ENCODE assay signal across 18 cellular contexts in genomic region chr5:96821260-96821916, GRCh38. TPM values are rescaled to one million over a fixed set of nuclear protein-coding genes. Genes with fewer than 3 reads are reported as not detected.
A peak's percentile ranks its signal among the peaks of the same experiment; 100 is the strongest.
DNase-seq lines count a peak whose midpoint lies in the region; ATAC-seq and TF ChIP-seq lines count a peak whose summit lies in the region.
"Had no signal": no experiment of that assay in that cellular context is flagged by ENCODE, and none has a peak within 500 bp of the region (broad histone marks: within the 10 kb centered on the region; RNA-seq: fewer than 3 reads in every experiment).

No MANE protein-coding gene starts in this region.

- CTCF ChIA-PET in SK-N-SH (lab: Yijun Ruan, JAX), result interaction anchor here (1.0 to 1.3 kb wide), 2 partner anchors 10 to 47 kb away, joined by 3 read pairs; no protein-coding TSS in a partner anchor

- H4K20me1 ChIP-seq in SK-N-SH (ENCODE audit: insufficient read depth) (no peaks in the 10 kb centered on the region), Loucy (ENCODE audit: insufficient read depth, low read length, poor library complexity, severe bottlenecking) (no peaks in the 10 kb centered on the region)

- H3K9me2 ChIP-seq in SK-N-SH (no peaks in the 10 kb centered on the region), Loucy (replicated peaks; ENCODE audit: low read depth, low read length) (no peaks in the 10 kb centered on the region)

- H3K9me3 Mint-ChIP-seq in endodermal cell, result no peaks in the 10 kb centered on the region
- no peaks in the 10 kb centered on the region for H3K9me3 Mint-ChIP-seq in stimulated activated naive B cell treated with anti-CD40 and anti-IgM and Interleukin-4, amounts not matched to agents 10 μg/mL and 1 μg/mL and 100 μg/mL, for 72 hours
- H3K9me3 Mint-ChIP-seq: activated CD4-positive, alpha-beta memory T cell treated with anti-CD3 and anti-CD28 coated beads for 36 hours; neural crest cell; type B pancreatic cell had no signal

- H3K4me3 Mint-ChIP-seq in endodermal cell, result no peak overlapping the region
- H3K4me3 Mint-ChIP-seq in stimulated activated naive B cell treated with anti-CD40 and anti-IgM and Interleukin-4, amounts not matched to agents 10 μg/mL and 1 μg/mL and 100 μg/mL, for 72 hours, result no peak overlapping the region
- H3K4me3 Mint-ChIP-seq: activated CD4-positive, alpha-beta memory T cell treated with anti-CD3 and anti-CD28 coated beads for 36 hours; neural crest cell; type B pancreatic cell had no signal

- H3K4me1 Mint-ChIP-seq in endodermal cell, result peaks cover 15% of the 10 kb centered on the region
- peaks cover 11 to 20% of the 10 kb centered on the region in 2 donors for H3K4me1 Mint-ChIP-seq in stimulated activated naive B cell treated with anti-CD40 and anti-IgM and Interleukin-4, amounts not matched to agents 10 μg/mL and 1 μg/mL and 100 μg/mL, for 72 hours
- H3K4me1 Mint-ChIP-seq: neural crest cell had no signal

- POLR2A ChIA-PET in SK-N-SH (lab: Yijun Ruan, JAX), result interaction anchor here (1.6 kb wide), 1 partner anchor 13 kb away, joined by 8 read pairs; the partner anchor contains the start of gene ERAP1

- H3K36me3 Mint-ChIP-seq in endodermal cell (ENCODE audit: low read depth), result no peaks in the 10 kb centered on the region
- no peaks in the 10 kb centered on the region for H3K36me3 Mint-ChIP-seq in stimulated activated naive B cell treated with anti-CD40 and anti-IgM and Interleukin-4, amounts not matched to agents 10 μg/mL and 1 μg/mL and 100 μg/mL, for 72 hours
- H3K36me3 Mint-ChIP-seq: activated CD4-positive, alpha-beta memory T cell treated with anti-CD3 and anti-CD28 coated beads for 36 hours; type B pancreatic cell had no signal

- H3K27me3 Mint-ChIP-seq in endodermal cell (ENCODE audit: insufficient read depth), result peaks cover 6% of the 10 kb centered on the region
- H3K27me3 Mint-ChIP-seq in stimulated activated naive B cell treated with anti-CD40 and anti-IgM and Interleukin-4, amounts not matched to agents 10 μg/mL and 1 μg/mL and 100 μg/mL, for 72 hours, result no peaks in the 10 kb centered on the region
- H3K27me3 Mint-ChIP-seq: activated CD4-positive, alpha-beta memory T cell treated with anti-CD3 and anti-CD28 coated beads for 36 hours; type B pancreatic cell had no signal

- H3K27me3 ChIP-seq in SK-N-SH (ENCODE audit: insufficient read depth), result no peaks in the 10 kb centered on the region
- H3K27me3 ChIP-seq in Loucy (ENCODE audit: insufficient read depth, low read length, poor library complexity, severe bottlenecking), result no peaks in the 10 kb centered on the region
- H3K27me3 ChIP-seq in endodermal cell (ENCODE audit: control insufficient read depth, insufficient read depth, low read length, poor library complexity, severe bottlenecking), result no peaks in the 10 kb centered on the region
- no peaks in the 10 kb centered on the region for H3K27me3 ChIP-seq in neutrophil

- H3K4me3 ChIP-seq in SK-N-SH (ENCODE audit: low read depth in 2 of 2, low read length in 1 of 2) (no peak overlapping the region), Loucy (ENCODE audit: low read length, poor library complexity, severe bottlenecking) (peak overlapping the region; percentile 19), endodermal cell (ENCODE audit: low read length) (no peak overlapping the region), neutrophil (ENCODE audit: low read depth in 1 of 2, low read length in 1 of 2) (no peak overlapping the region)
- H3K4me3 ChIP-seq: GM12878, lung had no signal

- TF ChIP-seq CTCF in SK-N-SH (IDR thresholded peaks at IDR 0.05) (no peak), Loucy (conservative IDR thresholded peaks at IDR 0.05; ENCODE audit: low read length) (no peak), endodermal cell (conservative IDR thresholded peaks at IDR 0.05) (no peak), neutrophil (IDR thresholded peaks at IDR 0.05) (no peak)

- H3K27ac ChIP-seq in SK-N-SH (ENCODE audit: low read depth in 2 of 2, low read length in 1 of 2) (peak overlapping the region in 1 of 2 experiments; percentile 10; a peak in 1 of 4 replicates), endodermal cell (ENCODE audit: low read depth, low read length) (no peak overlapping the region), neutrophil (peak overlapping the region; percentile 58)
- H3K27ac ChIP-seq: 22Rv1 had no signal

- 49% methylated on average over 2 of the region's 2 CpGs for WGBS in SK-N-SH (ENCODE audit: low lambda C conversion rate)
- WGBS in endodermal cell (ENCODE audit: insufficient coverage in 1 of 2, insufficient read length in 1 of 2), 2 experiments, result 50 to 91% methylated on average over 1 to 2 of the region's 2 CpGs

- H3K36me3 ChIP-seq in SK-N-SH (replicated peaks in 1 of 2; ENCODE audit: control insufficient read depth in 1 of 2, insufficient read depth in 2 of 2, low read length in 1 of 2), result no peaks in the 10 kb centered on the region
- H3K36me3 ChIP-seq in Loucy (ENCODE audit: insufficient read depth, low read length), result no peaks in the 10 kb centered on the region
- no peaks in the 10 kb centered on the region for H3K36me3 ChIP-seq in endodermal cell (ENCODE audit: control insufficient read depth, insufficient read depth, low read length)
- H3K36me3 ChIP-seq in neutrophil, result no peaks in the 10 kb centered on the region

- peaks cover 14% of the 10 kb centered on the region for H3F3A ChIP-seq in SK-N-SH (replicated peaks; ENCODE audit: insufficient read depth)
- H3F3A ChIP-seq in Loucy (ENCODE audit: low read depth), result peaks cover 5% of the 10 kb centered on the region

- peak overlapping the region; percentile 52 for H3K27ac Mint-ChIP-seq in endodermal cell
- no peak overlapping the region for H3K27ac Mint-ChIP-seq in stimulated activated naive B cell treated with anti-CD40 and anti-IgM and Interleukin-4, amounts not matched to agents 10 μg/mL and 1 μg/mL and 100 μg/mL, for 72 hours
- H3K27ac Mint-ChIP-seq: activated CD4-positive, alpha-beta memory T cell treated with anti-CD3 and anti-CD28 coated beads for 36 hours; type B pancreatic cell had no signal

- no peaks in the 10 kb centered on the region for H3K79me2 ChIP-seq in SK-N-SH (ENCODE audit: insufficient read depth)
- no peaks in the 10 kb centered on the region for H3K79me2 ChIP-seq in Loucy (ENCODE audit: insufficient read depth, low read length)

- no peak for ATAC-seq in SK-N-SH treated with all-trans-retinoic acid at 6 μM for 48 hours
- no peak for ATAC-seq in stimulated activated naive B cell treated with anti-CD40 and anti-IgM and Interleukin-4, amounts not matched to agents 10 μg/mL and 1 μg/mL and 100 μg/mL, for 72 hours (replicated peaks)
- ATAC-seq: GM12878 had no signal

- DNase-seq in SK-N-SH (no peak), endodermal cell (peak; percentile 56), middle frontal gyrus (ENCODE audit: extremely low spot score, low spot score) (no peak), DMS79 treated with DMSO at 0.1 percent for 48 hours (lab: John Stamatoyannopoulos, UW) (no peak)
- no peak for DNase-seq in stimulated activated naive B cell treated with anti-CD40 and anti-IgM and Interleukin-4, amounts not matched to agents 10 μg/mL and 1 μg/mL and 100 μg/mL, for 72 hours
- DNase-seq: activated CD4-positive, alpha-beta memory T cell treated with anti-CD3 and anti-CD28 coated beads for 36 hours; amniotic stem cell; NCI-H345; SHP77 treated with DMSO at 0.1 percent for 48 hours; stimulated activated naive CD4-positive, alpha-beta T cell treated with Interleukin-2 at 50 U/mL for 16 hours had no signal

- no peaks in the 10 kb centered on the region for H3K9me3 ChIP-seq in SK-N-SH
- no peaks in the 10 kb centered on the region for H3K9me3 ChIP-seq in Loucy (ENCODE audit: insufficient read depth, low read depth, low read length)
- H3K9me3 ChIP-seq in endodermal cell (ENCODE audit: control insufficient read depth, low read length), result no peaks in the 10 kb centered on the region
- H3K9me3 ChIP-seq in neutrophil, result no peaks in the 10 kb centered on the region

- no peak for TF ChIP-seq EP300 in SK-N-SH (IDR thresholded peaks at IDR 0.05; ENCODE audit: borderline replicate concordance in 1 of 2, low read depth in 1 of 2, low read length in 1 of 2)

- H3K9ac ChIP-seq in SK-N-SH, result no peak overlapping the region
- no peak overlapping the region for H3K9ac ChIP-seq in Loucy (ENCODE audit: low read depth, low read length, poor library complexity, severe bottlenecking)
- no peak overlapping the region for H3K9ac ChIP-seq in endodermal cell (ENCODE audit: extremely low read depth, low read length, poor library complexity, severe bottlenecking)

- peak overlapping the region; percentile 57; the same call in 1 of the 2 replicates for H2AFZ ChIP-seq in SK-N-SH (ENCODE audit: low read depth)
- no peak overlapping the region for H2AFZ ChIP-seq in Loucy (ENCODE audit: low read length)

- TF ChIP-seq RAD21 in SK-N-SH (IDR thresholded peaks at IDR 0.05; ENCODE audit: low read length), result no peak

- H3K4me1 ChIP-seq in SK-N-SH (ENCODE audit: control insufficient read depth in 1 of 2, insufficient read depth in 2 of 2, low read depth in 1 of 2, low read length in 1 of 2), result peaks cover 5 to 19% of the 10 kb centered on the region in 2 experiments
- peaks cover 88% of the 10 kb centered on the region for H3K4me1 ChIP-seq in Loucy (ENCODE audit: insufficient read depth, low read length, poor library complexity, severe bottlenecking)
- H3K4me1 ChIP-seq in endodermal cell (ENCODE audit: control insufficient read depth, insufficient read depth, low read length), result no peaks in the 10 kb centered on the region
- peaks cover 36 to 38% of the 10 kb centered on the region in 2 experiments for H3K4me1 ChIP-seq in neutrophil (ENCODE audit: control insufficient read depth in 1 of 2, insufficient read depth in 1 of 2, low read depth in 1 of 2, low read length in 1 of 2)

- H3K4me2 ChIP-seq in SK-N-SH, result no peak overlapping the region
- H3K4me2 ChIP-seq in Loucy (ENCODE audit: low read depth, low read length, poor library complexity, severe bottlenecking), result peak overlapping the region; percentile 54

TF ChIP-seq in SK-N-SH, 30 proteins besides CTCF, POLR2A, EP300 and RAD21:
- TF ChIP-seq ELF1 (IDR thresholded peaks at IDR 0.05) (no peak), TCF12 (IDR thresholded peaks at IDR 0.05) (0 out of 2 replicates have a peak, but pooled peaks have one; percentile 10)
TF ChIP-seq in SK-N-SH: peak in this region for 1.

TF ChIP-seq in SK-N-SH treated with all-trans-retinoic acid at 6 μM for 48 hours, 23 proteins besides CTCF, POLR2A, EP300 and RAD21 (continues in another document):
- TF ChIP-seq PPARA (CRISPR knock-in tag; IDR thresholded peaks at IDR 0.05; ENCODE audit: borderline replicate concordance) (no peak), SNAI2 (CRISPR knock-in tag; IDR thresholded peaks at IDR 0.05) (no peak)

RNA-seq across cellular contexts. Expression of gene ERAP1, which starts 13.6 kb away (rescaled TPM):
- polyA plus RNA-seq in SK-N-SH (2012; rRNA removed), result 18.6 and 20.9 TPM in 2 replicates
- polyA plus RNA-seq in SK-N-SH (2012; cell fraction: cytosol; rRNA removed), result 15.1 and 17.1 TPM in 2 replicates
- 25.4 and 34.0 TPM in 2 replicates for polyA plus RNA-seq in SK-N-SH (2012; cell fraction: nucleus; rRNA removed)
- 10 to 100 TPM; 11.7 to 22.6 TPM for total RNA-seq in endodermal cell
- 12.4 TPM for polyA plus RNA-seq in endodermal cell (2013, experiment 1 of 2)
- polyA plus RNA-seq in endodermal cell (2013, experiment 2 of 2), result 14.7 TPM

RNA-seq across cellular contexts. Expression of gene ERAP2, which starts 54.9 kb away (rescaled TPM):
- 13.2 and 14.3 TPM in 2 replicates for polyA plus RNA-seq in SK-N-SH (2012; rRNA removed)
- 14.4 and 15.5 TPM in 2 replicates for polyA plus RNA-seq in SK-N-SH (2012; cell fraction: cytosol; rRNA removed)
- polyA plus RNA-seq in SK-N-SH (2012; cell fraction: nucleus; rRNA removed), result 6.2 and 10.5 TPM in 2 replicates
- total RNA-seq in endodermal cell, result not detected
- polyA plus RNA-seq in endodermal cell (2013, experiment 1 of 2), result not detected
- polyA plus RNA-seq in endodermal cell (2013, experiment 2 of 2), result not detected
- total RNA-seq: neural crest cell had no signal
